22 cellular contexts compared by ENCODE assay signal in genomic region chr14:24372701-24373416, GRCh38. TPM values are rescaled to one million over a fixed set of nuclear protein-coding genes. Genes with fewer than 3 reads are reported as not detected.
DNase-seq lines count a peak whose midpoint lies in the region; ATAC-seq, FAIRE-seq and TF ChIP-seq lines count a peak whose summit lies in the region.
"Had no signal": no experiment of that assay in that cellular context is flagged by ENCODE, and none has a peak within 500 bp of the region (broad histone marks: within the 10 kb centered on the region; RNA-seq: fewer than 3 reads in every experiment).

No MANE protein-coding gene starts in this region.

- WGBS in right lobe of liver (ENCODE audit: insufficient coverage, low coverage, low lambda C conversion rate, missing lambda C conversion rate) = 68% methylated on average over 7 of the region's 12 CpGs

- CTCF ChIA-PET in endothelial cell of umbilical vein (lab: Charles Lee) = interaction anchor here (0.8 to 5.5 kb wide), 5 partner anchors 8 to 59 kb away, joined by 3 to 44 read pairs (median 3); no protein-coding TSS in a partner anchor

- H3K4me3 ChIP-seq in endothelial cell of umbilical vein (replicated peaks in 1 of 3; ENCODE audit: insufficient read depth in 1 of 3, low read depth in 1 of 3, low read length in 3 of 3) = no peak overlapping the region
- no peak overlapping the region for H3K4me3 ChIP-seq in right lobe of liver
- H3K4me3 ChIP-seq: cardiac muscle cell, testis had no signal

- no peaks in the 10 kb centered on the region for H3K4me1 Mint-ChIP-seq in activated T-helper 2 cell treated with anti-CD3 and anti-CD28 coated beads, Interferon-gamma antibody, Interleukin-2, Interleukin-4, amounts not matched to agents 10 μg/mL and 5 μg/mL and 100 μg/mL, durations not matched to agents 14 hours and 24 hours and 36 hours (ENCODE audit: low read depth)

- H3K4me1 ChIP-seq in endothelial cell of umbilical vein (ENCODE audit: control insufficient read depth, extremely low read depth, insufficient read depth, low read length) (peaks cover 5% of the 10 kb centered on the region), right lobe of liver (no peaks in the 10 kb centered on the region)
- H3K4me1 ChIP-seq: testis had no signal

- POLR2A ChIA-PET in endothelial cell of umbilical vein (lab: Charles Lee) = no interaction called here

- no TSS peak for BruUV-seq in endothelial cell of umbilical vein (replicated peaks; lab: Mats Ljungman, UMichigan)

- no peak overlapping the region for H3K9ac ChIP-seq in endothelial cell of umbilical vein (replicated peaks; ENCODE audit: extremely low read depth, insufficient read depth, low read length)

- ATAC-seq in right lobe of liver (peak in 3 of 4 donors; percentile 20 to 57 (median 28)), HG03442 (IDR thresholded peaks at IDR 0.05; ENCODE audit: unreplicated experiment) (no peak)
- ATAC-seq: activated naive CD4-positive, alpha-beta T cell treated with anti-CD3 and anti-CD28 coated beads, Interleukin-2, amount 50 U/mL, for 72 hours; HCT116 had no signal

- no peaks in the 10 kb centered on the region for H3K9me1 ChIP-seq in endothelial cell of umbilical vein (replicated peaks; ENCODE audit: control insufficient read depth, extremely low read depth, insufficient read depth, low read length)

- dilution Hi-C loops in endothelial cell of umbilical vein (cut with MboI; ENCODE audit: extremely low pct_ligation_motif_present, low sequenced_read_pairs) = no loop called here

- peak; percentile 26 for FAIRE-seq in endothelial cell of umbilical vein (lab: Jason Lieb, UNC)
- FAIRE-seq: G401.6, keratinocyte had no signal

- TF ChIP-seq CTCF in endothelial cell of umbilical vein (IDR thresholded peaks at IDR 0.05; ENCODE audit: extremely low read depth in 1 of 2, insufficient read depth in 1 of 2, low read depth in 1 of 2, low read length in 2 of 2) = no peak
- no peak for TF ChIP-seq CTCF in right lobe of liver (IDR thresholded peaks at IDR 0.05)

- no peaks in the 10 kb centered on the region for H3K36me3 Mint-ChIP-seq in activated T-helper 2 cell treated with anti-CD3 and anti-CD28 coated beads, Interferon-gamma antibody, Interleukin-2, Interleukin-4, amounts not matched to agents 10 μg/mL and 5 μg/mL and 100 μg/mL, durations not matched to agents 14 hours and 24 hours and 36 hours (ENCODE audit: low read depth)
- H3K36me3 Mint-ChIP-seq: activated naive CD4-positive, alpha-beta T cell treated with anti-CD3 and anti-CD28 coated beads, Interleukin-2, amount 50 U/mL, for 72 hours; naive B cell had no signal

- no peak overlapping the region for H3K27ac Mint-ChIP-seq in activated T-helper 2 cell treated with anti-CD3 and anti-CD28 coated beads, Interferon-gamma antibody, Interleukin-2, Interleukin-4, amounts not matched to agents 10 μg/mL and 5 μg/mL and 100 μg/mL, durations not matched to agents 14 hours and 24 hours and 36 hours
- H3K27ac Mint-ChIP-seq: activated naive CD4-positive, alpha-beta T cell treated with anti-CD3 and anti-CD28 coated beads, Interleukin-2, amount 50 U/mL, for 72 hours; CD4-positive, alpha-beta T cell had no signal

- H3K9me3 ChIP-seq in endothelial cell of umbilical vein (replicated peaks; ENCODE audit: control insufficient read depth, insufficient read depth, low read length) (no peaks in the 10 kb centered on the region), right lobe of liver (no peaks in the 10 kb centered on the region)
- H3K9me3 ChIP-seq: testis had no signal

- H3K27ac ChIP-seq in endothelial cell of umbilical vein (ENCODE audit: insufficient read depth, low read depth, low read length) (no peak overlapping the region), right lobe of liver (no peak overlapping the region)
- H3K27ac ChIP-seq: cardiac muscle cell, HL-60, testis had no signal

- intact Hi-C loops in endothelial cell of umbilical vein (cut with micrococcal nuclease) = no loop called here
- intact Hi-C loops in right lobe of liver (cut with DNase I) = no loop called here
- intact Hi-C loops in activated T-helper 2 cell treated with anti-CD3 and anti-CD28 coated beads, Interferon-gamma antibody, Interleukin-2, Interleukin-4, amounts not matched to agents 10 μg/mL and 5 μg/mL and 100 μg/mL, durations not matched to agents 14 hours and 24 hours and 36 hours (cut with micrococcal nuclease) = no loop called here

- H3K27me3 Mint-ChIP-seq in activated T-helper 2 cell treated with anti-CD3 and anti-CD28 coated beads, Interferon-gamma antibody, Interleukin-2, Interleukin-4, amounts not matched to agents 10 μg/mL and 5 μg/mL and 100 μg/mL, durations not matched to agents 14 hours and 24 hours and 36 hours (ENCODE audit: low read depth) = peaks cover 17% of the 10 kb centered on the region

- TF ChIP-seq POLR2A in endothelial cell of umbilical vein (IDR thresholded peaks at IDR 0.05; ENCODE audit: low read depth, low read length) (no peak), right lobe of liver (IDR thresholded peaks at IDR 0.05) (no peak)

- no peak overlapping the region for H3K4me2 ChIP-seq in endothelial cell of umbilical vein (ENCODE audit: insufficient read depth, low read length)

- no peak overlapping the region for H2AFZ ChIP-seq in endothelial cell of umbilical vein (ENCODE audit: low read depth, low read length)

- DNase-seq in DMS53 (lab: John Stamatoyannopoulos, UW) (peak; percentile 18), DMS53 treated with DMSO at 0.1 percent for 48 hours (lab: John Stamatoyannopoulos, UW; ENCODE audit: unreplicated experiment) (no peak), NCI-H187 treated with DMSO at 0.1 percent for 48 hours (lab: John Stamatoyannopoulos, UW) (peak; percentile 52), endothelial cell of umbilical vein (ENCODE audit: low read depth, low spot score) (no peak), right lobe of liver (no peak), HT-29 (ENCODE audit: low spot score) (no peak)
- no peak for DNase-seq in activated T-helper 2 cell treated with anti-CD3 and anti-CD28 coated beads, Interferon-gamma antibody, Interleukin-2, Interleukin-4, amounts not matched to agents 10 μg/mL and 5 μg/mL and 100 μg/mL, durations not matched to agents 14 hours and 24 hours and 36 hours (ENCODE audit: low spot score)
- DNase-seq: activated CD4-positive, alpha-beta T cell treated with anti-CD3 and anti-CD28 coated beads for 4 hours; activated CD8-positive, alpha-beta memory T cell treated with anti-CD3 and anti-CD28 coated beads, Interleukin-2, amount 50 U/mL, for 48 hours; CD4-positive, alpha-beta T cell; naive B cell; NCI-H2081; SIG-M5; testis had no signal

- H4K20me1 ChIP-seq in endothelial cell of umbilical vein (replicated peaks; ENCODE audit: control insufficient read depth, extremely low read depth, insufficient read depth, low read length) = no peaks in the 10 kb centered on the region

- H3K36me3 ChIP-seq in endothelial cell of umbilical vein (ENCODE audit: control insufficient read depth in 2 of 2, extremely low read depth in 1 of 2, insufficient read depth in 2 of 2, low read length in 2 of 2) (peaks cover 14 to 52% of the 10 kb centered on the region in 2 experiments), right lobe of liver (no peaks in the 10 kb centered on the region)

- no peaks in the 10 kb centered on the region for H3K27me3 ChIP-seq in endothelial cell of umbilical vein (ENCODE audit: control insufficient read depth in 2 of 2, insufficient read depth in 2 of 2, low read length in 2 of 2)
- H3K27me3 ChIP-seq in right lobe of liver = no peaks in the 10 kb centered on the region
- H3K27me3 ChIP-seq: cardiac muscle cell, testis had no signal

- no peaks in the 10 kb centered on the region for H3K9me3 Mint-ChIP-seq in activated T-helper 2 cell treated with anti-CD3 and anti-CD28 coated beads, Interferon-gamma antibody, Interleukin-2, Interleukin-4, amounts not matched to agents 10 μg/mL and 5 μg/mL and 100 μg/mL, durations not matched to agents 14 hours and 24 hours and 36 hours
- H3K9me3 Mint-ChIP-seq: activated naive CD4-positive, alpha-beta T cell treated with anti-CD3 and anti-CD28 coated beads, Interleukin-2, amount 50 U/mL, for 72 hours; CD4-positive, alpha-beta T cell; naive B cell had no signal

- H3K4me3 Mint-ChIP-seq in activated T-helper 2 cell treated with anti-CD3 and anti-CD28 coated beads, Interferon-gamma antibody, Interleukin-2, Interleukin-4, amounts not matched to agents 10 μg/mL and 5 μg/mL and 100 μg/mL, durations not matched to agents 14 hours and 24 hours and 36 hours (ENCODE audit: low read depth) = no peak overlapping the region
- H3K4me3 Mint-ChIP-seq: CD4-positive, alpha-beta T cell; naive B cell had no signal

- H3K79me2 ChIP-seq in endothelial cell of umbilical vein (ENCODE audit: control insufficient read depth, insufficient read depth, low read length) = peaks cover 10% of the 10 kb centered on the region

RNA-seq across cellular contexts. Expression of gene NFATC4, which starts 4.9 kb away (rescaled TPM):
- 88.1 and 88.5 TPM in 2 replicates for total RNA-seq in endothelial cell of umbilical vein
- 79.5 and 94.8 TPM in 2 replicates for polyA plus RNA-seq in endothelial cell of umbilical vein
- 30.9 and 43.0 TPM in 2 replicates for polyA plus RNA-seq in endothelial cell of umbilical vein (2011; cell fraction: cytosol; rRNA removed)
- 378 and 485 TPM in 2 replicates for polyA plus RNA-seq in endothelial cell of umbilical vein (2011; cell fraction: nucleus; rRNA removed)
- polyA plus RNA-seq in endothelial cell of umbilical vein (2012) = 37.3 and 52.7 TPM in 2 replicates
- 51.3 and 57.5 TPM in 2 replicates for polyA minus RNA-seq in endothelial cell of umbilical vein
- polyA minus RNA-seq in endothelial cell of umbilical vein (2011; cell fraction: cytosol; rRNA and poly(A)+ RNA removed) = not detected
- 44.2 and 56.3 TPM in 2 replicates for polyA minus RNA-seq in endothelial cell of umbilical vein (2011; cell fraction: nucleus; rRNA and poly(A)+ RNA removed)
- total RNA-seq in right lobe of liver = 1 to 10 TPM; 1.0 to 3.7 (median 2.0) TPM
- total RNA-seq in activated T-helper 2 cell treated with anti-CD3 and anti-CD28 coated beads, Interferon-gamma antibody, Interleukin-2, Interleukin-4, amounts not matched to agents 10 μg/mL and 5 μg/mL and 100 μg/mL, durations not matched to agents 14 hours and 24 hours and 36 hours = 0.21 TPM in 1 of 2 replicates, not detected in the other
- total RNA-seq in HT-29 (2014; rRNA removed; shearing (Covaris generic)) = 2.9 and 4.3 TPM in 2 replicates
- total RNA-seq: A172; CD4-positive, alpha-beta T cell had no signal

RNA-seq across cellular contexts. Expression of gene NYNRIN, which starts 25.9 kb away (rescaled TPM):
- total RNA-seq in endothelial cell of umbilical vein (42.8 and 45.1 TPM in 2 replicates), right lobe of liver (1 to 10 TPM; 1.8 to 6.1 (median 2.7) TPM)
- 37.2 and 38.8 TPM in 2 replicates for polyA plus RNA-seq in endothelial cell of umbilical vein
- 27.6 and 28.6 TPM in 2 replicates for polyA plus RNA-seq in endothelial cell of umbilical vein (2011; cell fraction: cytosol; rRNA removed)
- polyA plus RNA-seq in endothelial cell of umbilical vein (2011; cell fraction: nucleus; rRNA removed) = 59.8 and 66.2 TPM in 2 replicates
- 25.5 and 35.2 TPM in 2 replicates for polyA plus RNA-seq in endothelial cell of umbilical vein (2012)
- polyA minus RNA-seq in endothelial cell of umbilical vein = 56.5 and 59.7 TPM in 2 replicates
- not detected for polyA minus RNA-seq in endothelial cell of umbilical vein (2011; cell fraction: cytosol; rRNA and poly(A)+ RNA removed)
- polyA minus RNA-seq in endothelial cell of umbilical vein (2011; cell fraction: nucleus; rRNA and poly(A)+ RNA removed) = 27.5 and 30.6 TPM in 2 replicates
- total RNA-seq in activated T-helper 2 cell treated with anti-CD3 and anti-CD28 coated beads, Interferon-gamma antibody, Interleukin-2, Interleukin-4, amounts not matched to agents 10 μg/mL and 5 μg/mL and 100 μg/mL, durations not matched to agents 14 hours and 24 hours and 36 hours = 0.02 and 0.34 TPM in 2 replicates
- 21.3 and 25.1 TPM in 2 replicates for total RNA-seq in HT-29 (2014; rRNA removed; shearing (Covaris generic))

RNA-seq across cellular contexts. Expression of gene RIPK3, which starts 33.1 kb away (rescaled TPM):
- total RNA-seq in endothelial cell of umbilical vein = 5.1 and 9.0 TPM in 2 replicates
- 2.4 and 3.1 TPM in 2 replicates for polyA plus RNA-seq in endothelial cell of umbilical vein
- 1.7 and 1.8 TPM in 2 replicates for polyA plus RNA-seq in endothelial cell of umbilical vein (2011; cell fraction: cytosol; rRNA removed)
- 14.7 and 15.4 TPM in 2 replicates for polyA plus RNA-seq in endothelial cell of umbilical vein (2011; cell fraction: nucleus; rRNA removed)
- 1.4 and 2.6 TPM in 2 replicates for polyA plus RNA-seq in endothelial cell of umbilical vein (2012)
- 2.3 and 3.4 TPM in 2 replicates for polyA minus RNA-seq in endothelial cell of umbilical vein
- not detected for polyA minus RNA-seq in endothelial cell of umbilical vein (2011; cell fraction: cytosol; rRNA and poly(A)+ RNA removed)
- polyA minus RNA-seq in endothelial cell of umbilical vein (2011; cell fraction: nucleus; rRNA and poly(A)+ RNA removed) = 4.3 and 7.8 TPM in 2 replicates
- total RNA-seq in right lobe of liver = 1 to 10 TPM in 2 of 6 experiments, under 1 TPM in 4; 0.70 to 1.6 (median 0.90) TPM
- 13.2 and 15.4 TPM in 2 replicates for total RNA-seq in activated T-helper 2 cell treated with anti-CD3 and anti-CD28 coated beads, Interferon-gamma antibody, Interleukin-2, Interleukin-4, amounts not matched to agents 10 μg/mL and 5 μg/mL and 100 μg/mL, durations not matched to agents 14 hours and 24 hours and 36 hours
- total RNA-seq in HT-29 (2014; rRNA removed; shearing (Covaris generic)) = 20.7 and 24.9 TPM in 2 replicates
- total RNA-seq: A172 had no signal
- polyA plus RNA-seq: cardiac muscle cell had no signal

RNA-seq across cellular contexts. Expression of gene ADCY4, which starts 38.0 kb away (rescaled TPM):
- total RNA-seq in endothelial cell of umbilical vein = 84.0 and 87.0 TPM in 2 replicates
- polyA plus RNA-seq in endothelial cell of umbilical vein = 81.6 and 101 TPM in 2 replicates
- 15.8 and 21.9 TPM in 2 replicates for polyA plus RNA-seq in endothelial cell of umbilical vein (2011; cell fraction: cytosol; rRNA removed)
- polyA plus RNA-seq in endothelial cell of umbilical vein (2011; cell fraction: nucleus; rRNA removed) = 689 and 864 TPM in 2 replicates
- polyA plus RNA-seq in endothelial cell of umbilical vein (2012) = 39.2 and 55.0 TPM in 2 replicates
- 76.2 and 112 TPM in 2 replicates for polyA minus RNA-seq in endothelial cell of umbilical vein
- polyA minus RNA-seq in endothelial cell of umbilical vein (2011; cell fraction: cytosol; rRNA and poly(A)+ RNA removed) = not detected
- polyA minus RNA-seq in endothelial cell of umbilical vein (2011; cell fraction: nucleus; rRNA and poly(A)+ RNA removed) = 147 and 206 TPM in 2 replicates
- total RNA-seq in right lobe of liver = 1 to 10 TPM; 2.3 to 7.2 (median 3.9) TPM
- total RNA-seq in activated T-helper 2 cell treated with anti-CD3 and anti-CD28 coated beads, Interferon-gamma antibody, Interleukin-2, Interleukin-4, amounts not matched to agents 10 μg/mL and 5 μg/mL and 100 μg/mL, durations not matched to agents 14 hours and 24 hours and 36 hours = 1.5 and 2.3 TPM in 2 replicates
- total RNA-seq in HT-29 (2014; rRNA removed; shearing (Covaris generic)) = 1.6 and 2.9 TPM in 2 replicates
- total RNA-seq: A172 had no signal
- polyA plus RNA-seq: cardiac muscle cell had no signal

RNA-seq across cellular contexts. Expression of gene CBLN3, which starts 56.6 kb away (rescaled TPM):
- 5.0 and 8.6 TPM in 2 replicates for total RNA-seq in endothelial cell of umbilical vein
- polyA plus RNA-seq in endothelial cell of umbilical vein = 7.8 and 7.9 TPM in 2 replicates
- 3.4 and 4.2 TPM in 2 replicates for polyA plus RNA-seq in endothelial cell of umbilical vein (2011; cell fraction: cytosol; rRNA removed)
- 27.9 and 31.3 TPM in 2 replicates for polyA plus RNA-seq in endothelial cell of umbilical vein (2011; cell fraction: nucleus; rRNA removed)
- 4.2 and 5.1 TPM in 2 replicates for polyA plus RNA-seq in endothelial cell of umbilical vein (2012)
- polyA minus RNA-seq in endothelial cell of umbilical vein = 4.4 and 6.1 TPM in 2 replicates
- polyA minus RNA-seq in endothelial cell of umbilical vein (2011; cell fraction: cytosol; rRNA and poly(A)+ RNA removed) = not detected
- 6.4 and 8.2 TPM in 2 replicates for polyA minus RNA-seq in endothelial cell of umbilical vein (2011; cell fraction: nucleus; rRNA and poly(A)+ RNA removed)
- 1 to 10 TPM in 4 of 6 experiments, under 1 TPM in 2; 0.74 to 1.8 (median 1.2) TPM for total RNA-seq in right lobe of liver
- 5.4 and 5.5 TPM in 2 replicates for total RNA-seq in activated T-helper 2 cell treated with anti-CD3 and anti-CD28 coated beads, Interferon-gamma antibody, Interleukin-2, Interleukin-4, amounts not matched to agents 10 μg/mL and 5 μg/mL and 100 μg/mL, durations not matched to agents 14 hours and 24 hours and 36 hours
- total RNA-seq in HT-29 (2014; rRNA removed; shearing (Covaris generic)) = 0.70 and 2.5 TPM in 2 replicates
- total RNA-seq: A172 had no signal

Comparison
In these comparisons a context has a peak if more than half of its experiments do, and no peak if none do; other contexts are left out.
1. DNase-seq: peak in DMS53 (single experiment) and NCI-H187 treated with DMSO at 0.1 percent for 48 hours (single experiment); none in DMS53 treated with DMSO at 0.1 percent for 48 hours (single experiment), endothelial cell of umbilical vein (single experiment), right lobe of liver (0 of 3), activated T-helper 2 cell treated with anti-CD3 and anti-CD28 coated beads, Interferon-gamma antibody, Interleukin-2, Interleukin-4, amounts not matched to agents 10 μg/mL and 5 μg/mL and 100 μg/mL, durations not matched to agents 14 hours and 24 hours and 36 hours (single experiment) and HT-29 (single experiment).
2. RNA of gene NFATC4, which starts 4.9 kb away (total RNA-seq): 88.1 to 88.5 TPM in endothelial cell of umbilical vein; 2.9 to 4.3 TPM in HT-29, 1.0 to 3.7 TPM in right lobe of liver and 0.21 TPM in activated T-helper 2 cell treated with anti-CD3 and anti-CD28 coated beads, Interferon-gamma antibody, Interleukin-2, Interleukin-4, amounts not matched to agents 10 μg/mL and 5 μg/mL and 100 μg/mL, durations not matched to agents 14 hours and 24 hours and 36 hours; every median in the first group is over 10 times any median in the second.